Comparison of ENCODE assay signal across 21 cellular contexts in the genomic region with DNA sequence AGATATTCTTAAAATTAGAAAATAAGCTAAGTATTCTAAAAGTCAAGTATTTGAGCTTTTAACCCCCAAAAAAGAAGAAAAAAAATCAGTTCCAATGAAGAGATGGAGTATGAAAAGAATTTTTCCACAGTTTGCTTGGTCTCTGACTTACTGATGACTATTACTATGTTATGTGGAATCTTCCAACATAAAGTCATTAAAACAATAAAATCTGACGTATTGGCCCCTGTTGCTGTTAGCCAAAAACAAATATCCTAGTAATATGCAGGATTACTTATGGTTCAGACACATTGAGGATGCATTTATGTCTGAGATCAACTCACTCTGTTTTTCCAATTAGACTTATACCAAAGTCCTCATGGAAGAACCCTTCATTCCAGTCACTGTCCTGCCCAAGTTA.
DNase-seq lines count a peak whose midpoint lies in the region; ATAC-seq and TF ChIP-seq lines count a peak whose summit lies in the region.
"Had no signal": no experiment of that assay in that cellular context is flagged by ENCODE, and none has a peak within 500 bp of the region (broad histone marks: within the 10 kb centered on the region; RNA-seq: fewer than 3 reads in every experiment).

No MANE protein-coding gene starts in this region.

- H3K4me1 ChIP-seq in ACC112 (ENCODE audit: control insufficient read depth, insufficient read depth, low read length, unreplicated experiment) (peaks cover 17% of the 10 kb centered on the region), GM23248 (ENCODE audit: insufficient read depth) (no peaks in the 10 kb centered on the region), ascending aorta (peaks cover 0 to 9% of the 10 kb centered on the region in 2 donors)

- H3K79me2 ChIP-seq in ACC112 (ENCODE audit: control insufficient read depth, insufficient read depth, low read length, unreplicated experiment) (no peaks in the 10 kb centered on the region), GM23248 (ENCODE audit: insufficient read depth) (no peaks in the 10 kb centered on the region)

- CTCF ChIA-PET in activated CD4-positive, alpha-beta T cell treated with anti-CD3 and anti-CD28 coated beads for 36 hours (lab: Charles Lee), result no interaction called here

- intact Hi-C loops in ascending aorta (cut with DNase I), result loop anchor here (2.0 kb wide), 1 partner anchor 42 kb away; no protein-coding TSS in a partner anchor
- intact Hi-C loops in activated CD4-positive, alpha-beta T cell treated with anti-CD3 and anti-CD28 coated beads for 36 hours (cut with DNase I, micrococcal nuclease), result no loop called here

- no peak overlapping the region for H3K27ac Mint-ChIP-seq in activated CD4-positive, alpha-beta T cell treated with anti-CD3 and anti-CD28 coated beads for 36 hours
- no peak overlapping the region for H3K27ac Mint-ChIP-seq in activated naive CD8-positive, alpha-beta T cell treated with anti-CD3 and anti-CD28 coated beads for 36 hours
- H3K27ac Mint-ChIP-seq: CD4-positive, alpha-beta memory T cell; T-helper 1 cell treated with Interleukin-12 subunit alpha and Interleukin-12 subunit beta and Interleukin-4 antibody, amounts not matched to agents 30 μg/mL and 1 μg/mL, for 36 hours had no signal

- H3K27me3 ChIP-seq in ACC112 (ENCODE audit: insufficient read depth, low read length) (no peaks in the 10 kb centered on the region), GM23248 (replicated peaks; ENCODE audit: insufficient read depth) (no peaks in the 10 kb centered on the region), ascending aorta (no peaks in the 10 kb centered on the region)

- no peaks in the 10 kb centered on the region for H3K4me1 Mint-ChIP-seq in activated CD4-positive, alpha-beta T cell treated with anti-CD3 and anti-CD28 coated beads for 36 hours
- no peaks in the 10 kb centered on the region for H3K4me1 Mint-ChIP-seq in activated naive CD8-positive, alpha-beta T cell treated with anti-CD3 and anti-CD28 coated beads for 36 hours
- H3K4me1 Mint-ChIP-seq: CD4-positive, alpha-beta memory T cell; neural crest cell had no signal

- peak overlapping the region; percentile 99 for H3K27ac ChIP-seq in ACC112 (ENCODE audit: low read depth, low read length)
- peak overlapping the region; percentile 58 for H3K27ac ChIP-seq in GM23248
- peak overlapping the region; percentile 66 to 70 for H3K27ac ChIP-seq in ascending aorta
- H3K27ac ChIP-seq: VCaP had no signal

- peaks cover 6% of the 10 kb centered on the region for H3K9me3 Mint-ChIP-seq in activated CD4-positive, alpha-beta T cell treated with anti-CD3 and anti-CD28 coated beads for 36 hours (ENCODE audit: low read depth)
- H3K9me3 Mint-ChIP-seq in activated naive CD8-positive, alpha-beta T cell treated with anti-CD3 and anti-CD28 coated beads for 36 hours, result no peaks in the 10 kb centered on the region
- H3K9me3 Mint-ChIP-seq: neural crest cell; T-helper 1 cell treated with Interleukin-12 subunit alpha and Interleukin-12 subunit beta and Interleukin-4 antibody, amounts not matched to agents 30 μg/mL and 1 μg/mL, for 36 hours had no signal

- H3K4me3 ChIP-seq in ACC112 (ENCODE audit: low read depth, low read length), result peak overlapping the region; percentile 59
- H3K4me3 ChIP-seq in GM23248, result no peak overlapping the region
- no peak overlapping the region for H3K4me3 ChIP-seq in ascending aorta
- H3K4me3 ChIP-seq in fibroblast of pulmonary artery (replicated peaks; ENCODE audit: low read depth, low read length), result no peak overlapping the region
- H3K4me3 ChIP-seq: smooth muscle cell had no signal

- H3K9me3 ChIP-seq in GM23248 (ENCODE audit: low read depth) (no peaks in the 10 kb centered on the region), ascending aorta (no peaks in the 10 kb centered on the region)

- no peaks in the 10 kb centered on the region for H3K9me2 ChIP-seq in GM23248 (ENCODE audit: insufficient read depth)

- ATAC-seq in activated CD4-positive, alpha-beta T cell treated with anti-CD3 and anti-CD28 coated beads for 36 hours, result no peak
- ATAC-seq: left colon had no signal

- no peaks in the 10 kb centered on the region for H4K20me1 ChIP-seq in GM23248 (ENCODE audit: insufficient read depth)

- H2AFZ ChIP-seq in ACC112 (ENCODE audit: low read length, unreplicated experiment) (peak overlapping the region; percentile 89), GM23248 (no peak overlapping the region)

- H3K9ac ChIP-seq in GM23248, result no peak overlapping the region

- H3F3A ChIP-seq in GM23248 (ENCODE audit: insufficient read depth), result no peaks in the 10 kb centered on the region

- POLR2A ChIA-PET in activated CD4-positive, alpha-beta T cell treated with anti-CD3 and anti-CD28 coated beads for 36 hours (lab: Charles Lee), result no interaction called here

- H3K4me2 ChIP-seq in GM23248 (ENCODE audit: unreplicated experiment), result no peak overlapping the region

- no peak overlapping the region for H3K4me3 Mint-ChIP-seq in activated CD4-positive, alpha-beta T cell treated with anti-CD3 and anti-CD28 coated beads for 36 hours
- no peak overlapping the region for H3K4me3 Mint-ChIP-seq in activated naive CD8-positive, alpha-beta T cell treated with anti-CD3 and anti-CD28 coated beads for 36 hours
- H3K4me3 Mint-ChIP-seq: CD4-positive, alpha-beta memory T cell; neural crest cell; T-helper 1 cell treated with Interleukin-12 subunit alpha and Interleukin-12 subunit beta and Interleukin-4 antibody, amounts not matched to agents 30 μg/mL and 1 μg/mL, for 36 hours had no signal

- no peaks in the 10 kb centered on the region for H3K36me3 ChIP-seq in ACC112 (ENCODE audit: insufficient read depth, low read length)
- H3K36me3 ChIP-seq in GM23248 (ENCODE audit: low read depth), result no peaks in the 10 kb centered on the region
- no peaks in the 10 kb centered on the region for H3K36me3 ChIP-seq in ascending aorta

- H3K36me3 Mint-ChIP-seq in activated CD4-positive, alpha-beta T cell treated with anti-CD3 and anti-CD28 coated beads for 36 hours (ENCODE audit: low read depth), result no peaks in the 10 kb centered on the region
- no peaks in the 10 kb centered on the region for H3K36me3 Mint-ChIP-seq in activated naive CD8-positive, alpha-beta T cell treated with anti-CD3 and anti-CD28 coated beads for 36 hours
- H3K36me3 Mint-ChIP-seq: CD4-positive, alpha-beta memory T cell had no signal

- TF ChIP-seq CTCF in ascending aorta (IDR thresholded peaks at IDR 0.05) (no peak), fibroblast of pulmonary artery (IDR thresholded peaks at IDR 0.05; ENCODE audit: low read length, missing control alignments) (no peak)

- H3K27me3 Mint-ChIP-seq in activated CD4-positive, alpha-beta T cell treated with anti-CD3 and anti-CD28 coated beads for 36 hours, result no peaks in the 10 kb centered on the region
- no peaks in the 10 kb centered on the region for H3K27me3 Mint-ChIP-seq in activated naive CD8-positive, alpha-beta T cell treated with anti-CD3 and anti-CD28 coated beads for 36 hours
- H3K27me3 Mint-ChIP-seq: CD4-positive, alpha-beta memory T cell had no signal

- in situ Hi-C loops in GM23248 (cut with MboI), result no loop called here

- peak; percentile 12 for DNase-seq in GM23248
- no peak for DNase-seq in ascending aorta (ENCODE audit: low spot score in 2 of 2)
- DNase-seq in fibroblast of pulmonary artery (ENCODE audit: low read depth), result peak; percentile 7
- DNase-seq in NCI-H226, result no peak
- no peak for DNase-seq in activated CD4-positive, alpha-beta T cell treated with anti-CD3 and anti-CD28 coated beads for 36 hours
- DNase-seq in activated naive CD8-positive, alpha-beta T cell treated with anti-CD3 and anti-CD28 coated beads for 36 hours, result no peak
- DNase-seq in HuH-7 (ENCODE audit: low spot score), result no peak
- DNase-seq: activated CD4-positive, alpha-beta T cell treated with anti-CD3 and anti-CD28 coated beads, Interleukin-2, amount 50 U/mL, for 4 hours; anterior cingulate cortex; CD4-positive, alpha-beta memory T cell; cortex of kidney; DMS53; left colon; NCI-H2081; NCI-H526 treated with DMSO at 0.1 percent for 48 hours; Right ventricle myocardium superior had no signal

- WGBS in GM23248 (ENCODE audit: low coverage in 1 of 2, low lambda C conversion rate in 2 of 2, missing lambda C conversion rate in 2 of 2), 2 experiments, result 0 to 3% methylated on average over 1 of the region's 1 CpG

Comparison
In these comparisons a context has a peak if more than half of its experiments do, and no peak if none do; other contexts are left out.
1. DNase-seq: peak in GM23248 (single experiment) and fibroblast of pulmonary artery (single experiment); none in ascending aorta (0 of 2), NCI-H226 (single experiment), activated CD4-positive, alpha-beta T cell treated with anti-CD3 and anti-CD28 coated beads for 36 hours (single experiment), activated naive CD8-positive, alpha-beta T cell treated with anti-CD3 and anti-CD28 coated beads for 36 hours (single experiment) and HuH-7 (single experiment).
2. Peak in every context shown above with its lines, with median percentiles within 50 percentile points of each other: H3K27ac ChIP-seq.